Comparison of ENCODE assay signal across 8 cellular contexts in the genomic region with DNA sequence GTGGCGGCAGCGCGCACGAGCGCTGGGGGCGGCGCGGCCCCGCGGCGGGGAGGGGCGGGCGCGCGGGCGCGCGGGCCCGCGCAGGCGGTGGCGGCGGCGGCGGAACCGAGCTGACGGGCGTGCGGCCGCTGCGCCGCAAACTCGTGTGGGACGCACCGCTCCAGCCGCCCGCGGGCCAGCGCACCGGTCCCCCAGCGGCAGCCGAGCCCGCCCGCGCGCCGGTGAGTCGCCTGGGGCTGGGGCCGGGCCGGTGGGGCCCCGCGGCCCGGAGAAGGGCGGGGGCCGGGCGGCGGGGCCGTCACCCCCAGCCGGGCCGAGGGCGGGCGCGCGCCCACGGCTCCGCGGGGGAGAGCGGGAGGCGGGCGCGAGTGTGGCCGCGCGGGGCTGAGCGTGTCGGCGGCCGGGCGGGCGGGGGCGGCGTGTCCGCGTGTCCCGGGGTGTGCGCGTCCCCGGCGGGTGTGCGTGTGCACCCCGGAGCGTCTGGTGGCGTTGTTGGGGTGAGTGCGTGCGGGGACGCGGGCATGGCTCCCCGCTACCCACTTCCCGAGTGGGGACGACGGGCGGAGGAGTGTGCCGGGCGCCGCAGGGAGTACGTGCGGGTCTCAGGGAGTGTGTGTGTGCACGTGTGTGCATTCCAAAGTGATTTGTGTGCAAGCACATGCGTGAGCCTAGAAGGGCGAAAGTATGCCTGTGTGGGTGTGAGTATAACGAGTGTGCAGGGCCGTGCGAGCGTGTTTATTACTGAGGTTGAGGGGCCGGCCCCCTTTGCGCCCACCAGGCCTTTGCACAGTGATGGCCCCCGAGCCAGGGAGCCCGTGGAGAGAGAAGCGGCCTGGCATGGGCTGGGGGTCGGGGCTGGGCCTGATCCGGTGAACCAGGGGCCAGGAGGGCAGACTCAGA. TPM values are rescaled to one million over a fixed set of nuclear protein-coding genes. Genes with fewer than 3 reads are reported as not detected.
DNase-seq lines count a peak whose midpoint lies in the region; ATAC-seq, FAIRE-seq and TF ChIP-seq lines count a peak whose summit lies in the region.

A gene (plus strand): TSS at position 85 of the 900 bp plus-strand sequence. CDS start 44,016 bp downstream, outside the sequence.

- FAIRE-seq in GM12878 (lab: Jason Lieb, UNC): no peak

- H3K9me3 ChIP-seq in SJSA1 (replicated peaks): no peaks in the 10 kb centered on the region
- H3K9me3 ChIP-seq in GM12878 (replicated peaks; ENCODE audit: control insufficient read depth, insufficient read depth, low read length): no peaks in the 10 kb centered on the region
- H3K9me3 ChIP-seq in iPS-18c (ENCODE audit: control insufficient read depth, insufficient read depth, low read length): no peaks in the 10 kb centered on the region
- H3K9me3 ChIP-seq in skeletal muscle tissue (ENCODE audit: control insufficient read depth in 3 of 3, low read length in 3 of 3): no peaks in the 10 kb centered on the region

- H3K36me3 ChIP-seq in SJSA1: peaks cover 14% of the 10 kb centered on the region
- no peaks in the 10 kb centered on the region; a peak in 1 of 4 replicates for H3K36me3 ChIP-seq in GM12878 (ENCODE audit: control insufficient read depth in 2 of 2, insufficient read depth in 2 of 2, low read length in 1 of 2)
- H3K36me3 ChIP-seq in skeletal muscle tissue (ENCODE audit: control insufficient read depth in 3 of 3, insufficient read depth in 3 of 3, low read length in 3 of 3): no peaks in the 10 kb centered on the region

- H3K79me2 ChIP-seq in GM12878 (ENCODE audit: control insufficient read depth, insufficient read depth, low read length): peaks cover 55% of the 10 kb centered on the region

- no peaks in the 10 kb centered on the region for H3K27me3 ChIP-seq in SJSA1 (replicated peaks)
- H3K27me3 ChIP-seq in GM12878 (replicated peaks in 1 of 2; ENCODE audit: control insufficient read depth in 2 of 2, insufficient read depth in 2 of 2, low read length in 1 of 2): no peaks in the 10 kb centered on the region
- H3K27me3 ChIP-seq in skeletal muscle tissue (ENCODE audit: control insufficient read depth in 3 of 3, insufficient read depth in 3 of 3, low read length in 3 of 3): no peaks in the 10 kb centered on the region

- CTCF ChIA-PET in GM12878 (lab: Yijun Ruan, JAX): interaction anchor here (2.3 to 4.6 kb wide), 2 partner anchors 33 to 131 kb away, joined by 11 to 18 read pairs; no protein-coding TSS in a partner anchor

- H3K4me2 ChIP-seq in GM12878 (ENCODE audit: control insufficient read depth, insufficient read depth): peak within 1 kb of the TSS; percentile 96

- in situ Hi-C loops in GM12878 (cut with MboI): no loop called here

- POLR2A ChIA-PET in GM12878 (lab: Charles Lee): interaction anchor here (0.5 to 4.3 kb wide), 14 partner anchors 10 to 124 kb away, joined by 3 to 30 read pairs (median 5); no protein-coding TSS in a partner anchor

- peak; percentile 72 for TF ChIP-seq POLR2A in GM12878 (IDR thresholded peaks at IDR 0.05; ENCODE audit: low read depth, low read length)

- peak within 1 kb of the TSS; percentile 73 for H3K27ac ChIP-seq in SJSA1
- H3K27ac ChIP-seq in GM12878 (ENCODE audit: control insufficient read depth, insufficient read depth): peak within 1 kb of the TSS; percentile 88
- peak within 1 kb of the TSS; percentile 86 for H3K27ac ChIP-seq in skeletal muscle tissue (ENCODE audit: low read depth, low read length)

- H4K20me1 ChIP-seq in GM12878 (ENCODE audit: control insufficient read depth, insufficient read depth): no peaks in the 10 kb centered on the region

- no peak for TF ChIP-seq EP300 in GM12878 (IDR thresholded peaks at IDR 0.05; ENCODE audit: borderline replicate concordance in 1 of 2, control insufficient read depth in 1 of 2, low read depth in 2 of 2, low read length in 2 of 2)

- intact Hi-C loops in GM12878 (cut with micrococcal nuclease; ENCODE audit: unreplicated experiment): no loop called here

- no peak for TF ChIP-seq CTCF in GM12878 (IDR thresholded peaks at IDR 0.05 in 2 of 3, conservative IDR thresholded peaks at IDR 0.05 in 1 of 3; ENCODE audit: control insufficient read depth in 2 of 3, extremely low read depth in 1 of 3, insufficient read depth in 1 of 3, low read depth in 3 of 3, low read length in 3 of 3)

- TF ChIP-seq RAD21 in GM12878 (IDR thresholded peaks at IDR 0.05; ENCODE audit: insufficient read depth, low read depth, low read length): no peak

- ATAC-seq in GM12878 (peak; percentile 2), HG03378 (IDR thresholded peaks at IDR 0.05; ENCODE audit: unreplicated experiment) (no peak), GM18511 (IDR thresholded peaks at IDR 0.05; ENCODE audit: unreplicated experiment) (no peak)

- SMC1A ChIA-PET in GM12878 (lab: Charles Lee; ENCODE audit: uncharacterized antibody, unreplicated experiment): interaction anchor here (1.0 to 10.1 kb wide), 13 partner anchors 8 to 131 kb away, joined by 3 to 132 read pairs (median 5); no protein-coding TSS in a partner anchor

- H2AFZ ChIP-seq in GM12878 (ENCODE audit: control insufficient read depth, low read depth, low read length): no peak within 1 kb of the TSS; the same call in 1 of the 2 replicates

- RAD21 ChIA-PET in GM12878 (lab: Charles Lee; ENCODE audit: unreplicated experiment): interaction anchor here (0.9 to 4.2 kb wide), 11 partner anchors 19 to 61 kb away, joined by 3 to 38 read pairs (median 11); no protein-coding TSS in a partner anchor

- peaks cover 66% of the 10 kb centered on the region for H3K4me1 ChIP-seq in SJSA1 (replicated peaks)
- H3K4me1 ChIP-seq in GM12878 (ENCODE audit: control insufficient read depth, insufficient read depth, low read length): peaks cover 34% of the 10 kb centered on the region
- H3K4me1 ChIP-seq in skeletal muscle tissue (ENCODE audit: control insufficient read depth in 3 of 3, insufficient read depth in 3 of 3, low read length in 3 of 3): peaks cover 22 to 37% (median 26%) of the 10 kb centered on the region in 3 donors

- H3K4me3 ChIP-seq in SJSA1: peak within 1 kb of the TSS; percentile 78
- H3K4me3 ChIP-seq in GM12878: peak within 1 kb of the TSS; percentile 95
- H3K4me3 ChIP-seq in iPS-18c (ENCODE audit: insufficient read depth, low read depth, low read length): peak within 1 kb of the TSS; percentile 74
- H3K4me3 ChIP-seq in skeletal muscle tissue (ENCODE audit: low read length in 3 of 3): peak within 1 kb of the TSS; percentile 83 to 88 (median 83)

- peak; percentile 46 for DNase-seq in activated naive CD4-positive, alpha-beta T cell treated with Interleukin-2 at 50 U/mL for 16 hours
- DNase-seq in activated naive CD4-positive, alpha-beta T cell (lab: John Stamatoyannopoulos, UW): no peak
- DNase-seq in SJSA1 (ENCODE audit: low read depth in 1 of 2, low spot score in 2 of 2) (peak in 1 of 2 experiments; percentile 47), GM12878 (ENCODE audit: low read depth, low spot score) (no peak)

- under 1% methylated on average over 47 of the region's 121 CpGs for WGBS in GM12878 (ENCODE audit: insufficient coverage, insufficient replicate concordance, low lambda C conversion rate, missing lambda C conversion rate)

- H3K9ac ChIP-seq in GM12878 (ENCODE audit: control insufficient read depth, insufficient read depth, low read length) (peak within 1 kb of the TSS; percentile 84), skeletal muscle tissue (ENCODE audit: low read depth in 1 of 3, low read length in 3 of 3) (peak within 1 kb of the TSS; percentile 74 to 87 (median 84))

- BruUV-seq in GM12878 (replicated peaks; lab: Mats Ljungman, UMichigan): no TSS peak

TF ChIP-seq in GM12878, 131 proteins besides CTCF, POLR2A, EP300 and RAD21 (continues in another document):
- peak; percentile 38 to 78; a peak in 3 of 4 replicates for TF ChIP-seq BHLHE40 (IDR thresholded peaks at IDR 0.05; ENCODE audit: borderline replicate concordance in 1 of 2, low read depth in 2 of 2, low read length in 1 of 2)
- TF ChIP-seq SMAD1 (IDR thresholded peaks at IDR 0.05; ENCODE audit: low read depth, partially characterized antibody): no peak
- TF ChIP-seq NBN (IDR thresholded peaks at IDR 0.05): peak; percentile 63; the same call in 1 of the 2 replicates
- TF ChIP-seq KLF5 (IDR thresholded peaks at IDR 0.05; ENCODE audit: partially characterized antibody): no peak
- TF ChIP-seq EGR1 (IDR thresholded peaks at IDR 0.05; ENCODE audit: borderline replicate concordance in 1 of 2, low read depth in 2 of 2, low read length in 2 of 2): peak in 1 of 2 experiments; percentile 75; a peak in 2 of 3 replicates
- peak in 1 of 2 experiments; percentile 16; a peak in 1 of 4 replicates for TF ChIP-seq SRF (IDR thresholded peaks at IDR 0.05; ENCODE audit: low read depth in 2 of 2, low read length in 2 of 2)
- TF ChIP-seq YBX1 (IDR thresholded peaks at IDR 0.05): no peak
- peak; percentile 34; the same call in 1 of the 2 replicates for TF ChIP-seq TAF1 (IDR thresholded peaks at IDR 0.05; ENCODE audit: borderline replicate concordance, low read depth, low read length)
- TF ChIP-seq SIN3A (IDR thresholded peaks at IDR 0.05; ENCODE audit: low read depth, low read length): no peak; the same call in 1 of the 2 replicates
- TF ChIP-seq EED (IDR thresholded peaks at IDR 0.05; ENCODE audit: low read depth): no peak

RNA-seq across cellular contexts. Expression of the gene that starts here (rescaled TPM):
- total RNA-seq in SJSA1 (2014; rRNA removed; shearing (Covaris generic)): 32.0 and 35.5 TPM in 2 replicates
- 174 and 184 TPM in 2 replicates for total RNA-seq in GM12878 (2013; cell fraction: nucleolus; rRNA removed)
- total RNA-seq in GM12878 (2014; rRNA removed) (50.0 and 58.0 TPM in 2 replicates), GM12878 (2014; rRNA removed; fragmentation: Illumina TruSeq; extraction: Trizol) (51.8 and 53.8 TPM in 2 replicates), GM12878 (2021) (136 and 142 TPM in 2 replicates), skeletal muscle tissue (15.7 TPM)
- 62.2 TPM for polyA plus RNA-seq in GM12878 (2011; ENCODE audit: low read depth)
- polyA plus RNA-seq in GM12878 (2011; rRNA removed) (131 and 161 TPM in 2 replicates), GM12878 (2014; fragmentation: Illumina TruSeq; extraction: Trizol) (68.6 and 87.1 TPM in 2 replicates), GM12878 (2014; fragmentation: Nextera tagmentation; extraction: Ambion mirVana) (10 to 100 TPM; 31.3 to 33.2 TPM), GM12878 (2014; rRNA removed) (91.3 and 96.0 TPM in 2 replicates), GM12878 (2016; fragmentation: Nextera tagmentation; extraction: Ambion mirVana) (100 to 1,000 TPM in 1 of 2 experiments, 10 to 100 TPM in 1; 97.0 to 104 TPM)
- 171 and 176 TPM in 2 replicates for polyA plus RNA-seq in GM12878 (2011; cell fraction: cytosol; rRNA removed)
- 186 and 192 TPM in 2 replicates for polyA plus RNA-seq in GM12878 (2011; cell fraction: nucleus; rRNA removed)
- polyA plus RNA-seq in GM12878 (2012): 79.3 and 129 TPM in 2 replicates
- 210 and 248 TPM in 2 replicates for polyA minus RNA-seq in GM12878 (2011; rRNA and poly(A)+ RNA removed)
- 53.5 and 58.5 TPM in 2 replicates for polyA minus RNA-seq in GM12878 (2011; cell fraction: cytosol; rRNA and poly(A)+ RNA removed)
- 60.7 and 78.1 TPM in 2 replicates for polyA minus RNA-seq in GM12878 (2011; cell fraction: nucleus; rRNA and poly(A)+ RNA removed)
